Comparison of ENCODE assay signal across 7 cellular contexts in the genomic region with DNA sequence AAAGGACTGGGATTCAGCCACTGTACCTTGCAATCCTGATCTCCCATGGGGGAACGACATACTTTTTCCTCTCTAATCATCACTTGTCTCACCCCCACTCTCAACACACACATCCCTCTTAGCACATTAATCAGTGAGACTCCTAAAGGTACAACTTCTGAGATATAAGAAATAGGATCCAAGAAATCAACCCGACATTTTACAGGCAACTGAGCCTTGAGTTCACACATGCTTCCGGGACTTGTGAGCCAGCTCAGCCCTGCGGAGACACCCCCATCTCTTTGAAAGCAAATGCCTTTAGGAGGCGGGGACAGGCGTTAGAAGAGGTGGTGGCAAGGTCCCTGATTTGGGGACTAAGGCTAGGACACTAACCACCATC.
DNase-seq lines count a peak whose midpoint lies in the region; ATAC-seq and FAIRE-seq lines count a peak whose summit lies in the region.

No MANE protein-coding gene starts in this region.

- peak overlapping the region; percentile 84 for H3K4me3 Mint-ChIP-seq in activated T-cell treated with anti-CD3 and anti-CD28 coated beads, Interleukin-2, amount 50 U/mL, for 24 hours

- H3K36me3 Mint-ChIP-seq in activated T-cell treated with anti-CD3 and anti-CD28 coated beads, Interleukin-2, amount 50 U/mL, for 24 hours (ENCODE audit: low read depth), result peaks cover 3% of the 10 kb centered on the region

- peak; percentile 86 for FAIRE-seq in GM18507 (lab: Jason Lieb, UNC)

- DNase-seq in GM18507 (ENCODE audit: extremely low spot score, insufficient read length, low read depth), result no peak
- peak; percentile 72 for DNase-seq in NCI-H2107 (lab: John Stamatoyannopoulos, UW)
- DNase-seq in activated T-cell treated with anti-CD3 and anti-CD28 coated beads, Interleukin-2, amount 50 U/mL, for 24 hours, result peak; percentile 62
- peak in 22 of 42 donors; percentile 14 to 66 (median 31) for DNase-seq in head of caudate nucleus
- peak in 2 of 3 donors; percentile 26 to 34 for DNase-seq in stimulated activated CD4-positive, alpha-beta T cell treated with anti-CD3 and anti-CD28 coated beads, Interleukin-12 subunit alpha, Interleukin-12 subunit beta, amount 100 ng/mL, for 48 hours (ENCODE audit: low read depth in 2 of 3, low spot score in 1 of 3)
- no peak for DNase-seq in epidermal melanocyte (ENCODE audit: insufficient read length, low spot score)

- H3K4me1 Mint-ChIP-seq in activated T-cell treated with anti-CD3 and anti-CD28 coated beads, Interleukin-2, amount 50 U/mL, for 24 hours (ENCODE audit: low read depth), result peaks cover 16% of the 10 kb centered on the region

- H3K9me3 Mint-ChIP-seq in activated T-cell treated with anti-CD3 and anti-CD28 coated beads, Interleukin-2, amount 50 U/mL, for 24 hours, result no peaks in the 10 kb centered on the region

- intact Hi-C loops in head of caudate nucleus (cut with DNase I), result no loop called here

- peak overlapping the region; percentile 75 for H3K27ac Mint-ChIP-seq in activated T-cell treated with anti-CD3 and anti-CD28 coated beads, Interleukin-2, amount 50 U/mL, for 24 hours

- no peaks in the 10 kb centered on the region for H3K27me3 Mint-ChIP-seq in activated T-cell treated with anti-CD3 and anti-CD28 coated beads, Interleukin-2, amount 50 U/mL, for 24 hours

- no peak for ATAC-seq in HG03045 (IDR thresholded peaks at IDR 0.05; ENCODE audit: unreplicated experiment)

Comparison
In these comparisons a context has a peak if more than half of its experiments do, and no peak if none do; other contexts are left out.
1. DNase-seq: peak in NCI-H2107 (single experiment), activated T-cell treated with anti-CD3 and anti-CD28 coated beads, Interleukin-2, amount 50 U/mL, for 24 hours (single experiment), head of caudate nucleus (22 of 42) and stimulated activated CD4-positive, alpha-beta T cell treated with anti-CD3 and anti-CD28 coated beads, Interleukin-12 subunit alpha, Interleukin-12 subunit beta, amount 100 ng/mL, for 48 hours (2 of 3); none in GM18507 (single experiment) and epidermal melanocyte (single experiment).